Comparison of ENCODE assay signal across 24 cellular contexts in the genomic region with DNA sequence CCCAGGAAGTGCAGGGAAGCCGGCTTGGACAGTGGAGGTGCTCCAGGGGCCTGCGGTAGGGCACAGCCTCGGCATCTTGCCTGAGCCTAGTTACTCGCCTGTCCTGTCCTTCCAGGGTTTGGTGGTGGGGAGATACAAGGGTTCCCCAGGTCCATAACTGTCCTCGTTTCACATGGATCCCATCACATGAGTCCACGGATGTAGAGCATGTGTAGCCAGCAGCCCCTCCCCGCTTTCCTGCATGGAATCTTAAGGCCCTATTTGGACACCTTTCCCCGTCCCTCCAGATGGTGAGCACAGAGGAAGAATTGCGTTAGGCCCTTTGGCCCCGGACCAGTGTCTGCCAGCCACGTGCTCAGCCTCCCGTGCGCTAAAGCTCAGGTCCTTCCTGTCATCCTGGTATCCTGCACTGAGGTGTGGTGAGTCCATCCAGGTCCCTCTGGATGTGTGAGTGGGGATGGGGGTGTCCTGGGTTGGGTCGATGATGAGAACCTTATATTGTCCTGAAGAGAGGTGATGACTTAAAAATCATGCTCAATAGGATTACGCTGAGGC.
DNase-seq lines count a peak whose midpoint lies in the region; ATAC-seq, FAIRE-seq and TF ChIP-seq lines count a peak whose summit lies in the region.
"Had no signal": no experiment of that assay in that cellular context is flagged by ENCODE, and none has a peak within 500 bp of the region (broad histone marks: within the 10 kb centered on the region; RNA-seq: fewer than 3 reads in every experiment).

No MANE protein-coding gene starts in this region.

- H3K4me1 ChIP-seq in right atrium auricular region = no peaks in the 10 kb centered on the region
- no peaks in the 10 kb centered on the region for H3K4me1 ChIP-seq in lower lobe of right lung
- no peaks in the 10 kb centered on the region for H3K4me1 ChIP-seq in tibial artery
- no peaks in the 10 kb centered on the region for H3K4me1 ChIP-seq in small intestine (ENCODE audit: control insufficient read depth in 2 of 2, insufficient read depth in 1 of 2, low read depth in 1 of 2, low read length in 1 of 2)
- H3K4me1 ChIP-seq: A549 had no signal

- 83 to 87% (median 85%) methylated on average over 15 of the region's 15 CpGs for WGBS in small intestine, 3 donors

- no peaks in the 10 kb centered on the region for H3K27me3 ChIP-seq in right atrium auricular region
- H3K27me3 ChIP-seq in lower lobe of right lung (ENCODE audit: low read depth) = no peaks in the 10 kb centered on the region
- H3K27me3 ChIP-seq in tibial artery = no peaks in the 10 kb centered on the region
- H3K27me3 ChIP-seq in small intestine (ENCODE audit: control insufficient read depth in 2 of 2, insufficient read depth in 2 of 2, low read length in 2 of 2) = no peaks in the 10 kb centered on the region

- ATAC-seq in Right ventricle myocardium superior (ENCODE audit: poor library complexity) (no peak), lower lobe of right lung (no peak)
- ATAC-seq: A549, GM12878 had no signal

- H3K9me3 ChIP-seq in right atrium auricular region (peaks cover 0 to 5% of the 10 kb centered on the region in 2 donors), lower lobe of right lung (no peaks in the 10 kb centered on the region), tibial artery (peaks cover 0 to 76% (median 45%) of the 10 kb centered on the region in 3 donors), small intestine (ENCODE audit: control insufficient read depth, low read depth) (peaks cover 9% of the 10 kb centered on the region)
- H3K9me3 ChIP-seq: A549 had no signal

- DNase-seq in Right ventricle myocardium superior = peak; percentile 30
- DNase-seq in right atrium auricular region (ENCODE audit: low spot score) = no peak
- peak; percentile 72 for DNase-seq in cardiac septum (ENCODE audit: low spot score)
- peak; percentile 20 for DNase-seq in lower lobe of right lung
- DNase-seq in tibial artery = peak; percentile 11 to 14
- DNase-seq in nucleus accumbens (lab: John Stamatoyannopoulos, UW) = no peak
- DNase-seq in GDM1 (lab: John Stamatoyannopoulos, UW) = no peak
- DNase-seq in small intestine = no peak
- DNase-seq: DMS79 treated with DMSO at 0.1 percent for 48 hours, H7, KBM-7, MM.1S, NCI-H1048, NCI-H1436, NCI-H187 treated with DMSO at 0.1 percent for 48 hours, NCI-H2107, NCI-H446 treated with DMSO at 0.1 percent for 48 hours, NCI-H526 treated with DMSO at 0.1 percent for 48 hours, OCI-M1, SHP77 had no signal

- no peak overlapping the region for H3K4me3 ChIP-seq in right atrium auricular region
- no peak overlapping the region for H3K4me3 ChIP-seq in lower lobe of right lung
- no peak overlapping the region for H3K4me3 ChIP-seq in tibial artery
- H3K4me3 ChIP-seq in small intestine (ENCODE audit: low read depth in 1 of 2, low read length in 2 of 2) = no peak overlapping the region
- H3K4me3 ChIP-seq: A549, GM12878 had no signal

- FAIRE-seq in small intestine (lab: Jason Lieb, UNC) = no peak
- FAIRE-seq: A549, GM12878, RCC 7860 had no signal

- intact Hi-C loops in Right ventricle myocardium superior (cut with DNase I) = no loop called here
- intact Hi-C loops in cardiac septum (cut with DNase I) = no loop called here
- intact Hi-C loops in lower lobe of right lung (cut with DNase I) = no loop called here
- intact Hi-C loops in tibial artery (cut with DNase I; ENCODE audit: low total_unique reads) = no loop called here

- H3K36me3 ChIP-seq in right atrium auricular region (no peaks in the 10 kb centered on the region), lower lobe of right lung (no peaks in the 10 kb centered on the region), tibial artery (no peaks in the 10 kb centered on the region), small intestine (ENCODE audit: control insufficient read depth in 2 of 2, insufficient read depth in 2 of 2, low read length in 2 of 2) (no peaks in the 10 kb centered on the region)

- no peak for TF ChIP-seq CTCF in right atrium auricular region (IDR thresholded peaks at IDR 0.05)
- no peak for TF ChIP-seq CTCF in lower lobe of right lung (IDR thresholded peaks at IDR 0.05)
- TF ChIP-seq CTCF in tibial artery (IDR thresholded peaks at IDR 0.05) = no peak

- H3K27ac ChIP-seq in right atrium auricular region = no peak overlapping the region
- no peak overlapping the region for H3K27ac ChIP-seq in lower lobe of right lung
- H3K27ac ChIP-seq in tibial artery = no peak overlapping the region
- no peak overlapping the region for H3K27ac ChIP-seq in small intestine (ENCODE audit: low read depth in 1 of 2, low read length in 1 of 2)
- H3K27ac ChIP-seq: A549, HL-60 had no signal

Comparison
In these comparisons a context has a peak if more than half of its experiments do, and no peak if none do; other contexts are left out.
1. DNase-seq: peak in Right ventricle myocardium superior (single experiment), cardiac septum (single experiment), lower lobe of right lung (single experiment) and tibial artery (2 of 2); none in right atrium auricular region (single experiment), nucleus accumbens (0 of 56), GDM1 (single experiment) and small intestine (single experiment).